16 cellular contexts compared by ENCODE assay signal in the genomic region with DNA sequence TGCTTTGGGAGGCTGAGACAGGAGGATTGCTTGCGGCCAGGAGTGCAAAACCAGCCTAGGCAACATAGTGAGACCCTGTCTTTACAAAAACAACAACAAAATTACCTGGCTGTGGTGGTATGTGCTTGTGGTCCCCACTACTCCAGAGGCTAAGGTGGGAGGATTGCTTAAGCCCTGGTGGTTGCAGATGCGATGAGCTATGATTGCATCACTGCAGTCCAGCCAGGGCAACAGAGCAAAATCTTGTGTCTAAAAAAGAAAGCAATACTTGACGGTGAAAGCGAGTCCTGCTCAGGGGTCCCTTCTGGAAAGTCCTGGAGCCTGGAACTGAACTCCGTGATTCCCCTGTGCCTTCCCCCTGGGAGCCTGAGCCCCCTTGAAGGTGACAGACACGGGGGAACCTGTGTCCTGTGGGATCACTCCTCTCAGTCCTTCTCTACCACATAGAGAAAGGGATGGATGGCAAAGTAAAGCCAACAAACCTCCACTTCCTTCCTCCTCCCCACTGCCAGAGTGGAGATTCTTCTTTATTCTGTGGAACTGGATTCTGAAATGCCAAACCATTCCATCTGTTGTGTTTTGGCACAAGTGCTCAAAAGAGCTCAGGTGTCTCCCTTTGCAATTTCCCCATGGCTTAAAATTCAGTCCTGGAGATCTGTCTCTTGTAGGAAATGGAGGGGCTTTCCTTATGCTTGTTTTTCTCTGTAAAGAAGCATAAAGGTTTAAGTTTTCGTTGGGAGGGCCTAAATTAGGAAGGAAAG. TPM values are rescaled to one million over a fixed set of nuclear protein-coding genes. Genes with fewer than 3 reads are reported as not detected.
DNase-seq lines count a peak whose midpoint lies in the region; ATAC-seq and TF ChIP-seq lines count a peak whose summit lies in the region.
"Had no signal": no experiment of that assay in that cellular context is flagged by ENCODE, and none has a peak within 500 bp of the region (broad histone marks: within the 10 kb centered on the region; RNA-seq: fewer than 3 reads in every experiment).

No MANE protein-coding gene starts in this region.

- H2BK5ac ChIP-seq in H9 (ENCODE audit: insufficient read length, low read length) = no peak overlapping the region

- no peak overlapping the region for H2BK20ac ChIP-seq in H9 (ENCODE audit: low read depth, low read length, poor library complexity, severe bottlenecking)

- no peak overlapping the region for H3K23ac ChIP-seq in H9 (ENCODE audit: insufficient read length, low read depth, low read length)

- no peak overlapping the region for H2BK120ac ChIP-seq in H9 (ENCODE audit: low read depth, low read length, poor library complexity, severe bottlenecking)

- H3K4me1 ChIP-seq in H9 (ENCODE audit: insufficient read depth, low read length) (peaks cover 7% of the 10 kb centered on the region), esophagus squamous epithelium (peaks cover 18 to 96% (median 23%) of the 10 kb centered on the region in 3 donors), skeletal muscle tissue (ENCODE audit: control insufficient read depth in 3 of 3, insufficient read depth in 3 of 3, low read length in 3 of 3) (peaks cover 78 to 81% (median 80%) of the 10 kb centered on the region in 3 donors)

- H3K27ac Mint-ChIP-seq in H9 = peak overlapping the region; percentile 18 to 82 (median 25); a peak in 1 of 7 replicates
- H3K27ac Mint-ChIP-seq: activated CD8-positive, alpha-beta T cell treated with anti-CD3 and anti-CD28 coated beads, Interleukin-2, amount 10 ng/mL, durations not matched to agents 7 days and 5 days; activated naive CD4-positive, alpha-beta T cell treated with anti-CD3 and anti-CD28 coated beads, Interleukin-2, amount 50 U/mL, for 24 hours; activated T-cell treated with anti-CD3 and anti-CD28 coated beads, Interleukin-2, amount 50 U/mL, for 24 hours; CD8-positive, alpha-beta T cell; T-helper 2 cell treated with Interferon-gamma antibody and Interleukin-4, amounts not matched to agents 5 μg/mL and 100 μg/mL, for 36 hours had no signal

- no peak overlapping the region for H3K14ac ChIP-seq in H9 (ENCODE audit: insufficient read depth, low read length)

- no peaks in the 10 kb centered on the region for H3K79me1 ChIP-seq in H9 (ENCODE audit: insufficient read depth, low read depth, low read length, poor library complexity, severe bottlenecking)

- no peaks in the 10 kb centered on the region for H3K27me3 Mint-ChIP-seq in H9 (ENCODE audit: low read depth)

- H4K8ac ChIP-seq in H9 (replicated peaks; ENCODE audit: insufficient read length, low read depth, low read length) = no peak overlapping the region

- H3K27me3 ChIP-seq in H9 (ENCODE audit: insufficient read depth, low read length) = no peaks in the 10 kb centered on the region
- no peaks in the 10 kb centered on the region for H3K27me3 ChIP-seq in esophagus squamous epithelium
- no peaks in the 10 kb centered on the region for H3K27me3 ChIP-seq in skeletal muscle tissue (ENCODE audit: control insufficient read depth in 3 of 3, insufficient read depth in 3 of 3, low read length in 3 of 3)
- H3K27me3 ChIP-seq: gastroesophageal sphincter had no signal

- H2BK12ac ChIP-seq in H9 (ENCODE audit: insufficient read length, low read depth, low read length) = no peak overlapping the region

- no peak overlapping the region for H3K4me2 ChIP-seq in H9 (ENCODE audit: insufficient read depth, insufficient read length, low read length)

- no peak overlapping the region for H3K18ac ChIP-seq in H9 (ENCODE audit: insufficient read length, low read depth, low read length)

- no peak for ATAC-seq in HG02763 (IDR thresholded peaks at IDR 0.05; ENCODE audit: unreplicated experiment)
- ATAC-seq in HG03045 (IDR thresholded peaks at IDR 0.05; ENCODE audit: unreplicated experiment) = no peak
- ATAC-seq: activated CD8-positive, alpha-beta T cell treated with anti-CD3 and anti-CD28 coated beads, Interleukin-2, amount 10 ng/mL, durations not matched to agents 7 days and 5 days; CD8-positive, alpha-beta T cell; gastroesophageal sphincter had no signal

- H3T11ph ChIP-seq in H9 (ENCODE audit: low read length) = no peak overlapping the region

- H3K4me1 Mint-ChIP-seq in H9 = peaks cover 44 to 50% of the 10 kb centered on the region in 2 experiments
- H3K4me1 Mint-ChIP-seq: activated naive CD4-positive, alpha-beta T cell treated with anti-CD3 and anti-CD28 coated beads, Interleukin-2, amount 50 U/mL, for 24 hours had no signal

- no peak for TF ChIP-seq POLR2A in esophagus squamous epithelium (IDR thresholded peaks at IDR 0.05)

- H4K20me1 ChIP-seq in H9 (ENCODE audit: control insufficient read depth, insufficient read depth, insufficient read length) = no peaks in the 10 kb centered on the region

- H3K9me3 Mint-ChIP-seq in H9 = 0 out of 5 replicates have a peak, but pooled peaks cover 0 to 3% of the 10 kb centered on the region in 2 experiments
- H3K9me3 Mint-ChIP-seq: activated naive CD4-positive, alpha-beta T cell treated with anti-CD3 and anti-CD28 coated beads, Interleukin-2, amount 50 U/mL, for 24 hours; CD8-positive, alpha-beta T cell; T-helper 2 cell treated with Interferon-gamma antibody and Interleukin-4, amounts not matched to agents 5 μg/mL and 100 μg/mL, for 36 hours had no signal

- H2AK5ac ChIP-seq in H9 (ENCODE audit: insufficient read length, low read length) = no peak overlapping the region

- no peaks in the 10 kb centered on the region for H3K79me2 ChIP-seq in H9 (ENCODE audit: insufficient read depth, low read length)

- no peak overlapping the region for H2AFZ ChIP-seq in H9 (ENCODE audit: low read length)

- no peaks in the 10 kb centered on the region for H3K23me2 ChIP-seq in H9 (ENCODE audit: insufficient read length, low read depth, low read length, poor library complexity, severe bottlenecking)

- H3K36me3 Mint-ChIP-seq in H9 (ENCODE audit: insufficient read depth in 1 of 3, low read depth in 3 of 3) = peaks cover 0 to 3% (median 0%) of the 10 kb centered on the region in 3 experiments; a peak in 3 of 7 replicates
- H3K36me3 Mint-ChIP-seq: activated naive CD4-positive, alpha-beta T cell treated with anti-CD3 and anti-CD28 coated beads, Interleukin-2, amount 50 U/mL, for 24 hours; CD8-positive, alpha-beta T cell had no signal

- no CpG with 5 or more reads among the region's 7 CpGs for WGBS in H9 (ENCODE audit: extremely low coverage, insufficient read length, low lambda C conversion rate)
- 55 to 58% methylated on average over 7 of the region's 7 CpGs for WGBS in esophagus squamous epithelium, 2 donors

- no peak for TF ChIP-seq CTCF in H9 (conservative IDR thresholded peaks at IDR 0.05)
- no peak for TF ChIP-seq CTCF in esophagus squamous epithelium (IDR thresholded peaks at IDR 0.05)

- H3K9ac ChIP-seq in H9 (ENCODE audit: extremely low read depth, insufficient read length, low read length) = no peak overlapping the region
- H3K9ac ChIP-seq in skeletal muscle tissue (ENCODE audit: low read depth in 1 of 3, low read length in 3 of 3) = peak overlapping the region in 1 of 3 donors; percentile 34

- H3K9me3 ChIP-seq in H9 (ENCODE audit: control insufficient read depth, low read depth, low read length) (no peaks in the 10 kb centered on the region), esophagus squamous epithelium (no peaks in the 10 kb centered on the region), skeletal muscle tissue (ENCODE audit: control insufficient read depth in 3 of 3, low read length in 3 of 3) (no peaks in the 10 kb centered on the region)
- H3K9me3 ChIP-seq: gastroesophageal sphincter had no signal

- H3K4me3 ChIP-seq in esophagus squamous epithelium (no peak overlapping the region), skeletal muscle tissue (ENCODE audit: low read length in 3 of 3) (peak overlapping the region in 1 of 3 donors; percentile 41)
- H3K4me3 ChIP-seq: gastroesophageal sphincter had no signal

- intact Hi-C loops in esophagus squamous epithelium (cut with DNase I) = no loop called here

- no peak overlapping the region for H3K4ac ChIP-seq in H9 (ENCODE audit: low read depth, low read length)

- H3K4me3 Mint-ChIP-seq in H9 = no peak overlapping the region
- H3K4me3 Mint-ChIP-seq: activated CD8-positive, alpha-beta T cell treated with anti-CD3 and anti-CD28 coated beads, Interleukin-2, amount 10 ng/mL, durations not matched to agents 7 days and 5 days; activated naive CD4-positive, alpha-beta T cell treated with anti-CD3 and anti-CD28 coated beads, Interleukin-2, amount 50 U/mL, for 24 hours; activated T-cell treated with anti-CD3 and anti-CD28 coated beads, Interleukin-2, amount 50 U/mL, for 24 hours; CD8-positive, alpha-beta T cell; T-helper 2 cell treated with Interferon-gamma antibody and Interleukin-4, amounts not matched to agents 5 μg/mL and 100 μg/mL, for 36 hours had no signal

- no peak overlapping the region for H3K27ac ChIP-seq in H9 (ENCODE audit: insufficient read length, low read depth, low read length)
- peak overlapping the region in 3 of 4 donors; percentile 6 to 47 (median 17) for H3K27ac ChIP-seq in esophagus squamous epithelium
- H3K27ac ChIP-seq in skeletal muscle tissue (ENCODE audit: low read depth, low read length) = peak overlapping the region; percentile 59
- H3K27ac ChIP-seq: gastroesophageal sphincter had no signal

- H4K5ac ChIP-seq in H9 (ENCODE audit: insufficient read length, low read depth, low read length) = no peak overlapping the region

- DNase-seq in H9 (no peak), amniotic epithelial cell (ENCODE audit: low read depth) (peak; percentile 87), esophagus squamous epithelium (lab: John Stamatoyannopoulos, UW) (no peak)
- no peak for DNase-seq in activated T-cell treated with anti-CD3 and anti-CD28 coated beads, Interleukin-2, amount 50 U/mL, for 48 hours
- DNase-seq: activated CD4-positive, CD25-positive, alpha-beta regulatory T cell; activated CD8-positive, alpha-beta T cell treated with anti-CD3 and anti-CD28 coated beads, Interleukin-2, amount 10 ng/mL, durations not matched to agents 7 days and 5 days; activated T-cell treated with anti-CD3 and anti-CD28 coated beads, Interleukin-2, amount 50 U/mL, for 24 hours; CD8-positive, alpha-beta T cell; NCI-H1436 treated with DMSO at 0.1 percent for 48 hours; NCI-H2227 treated with DMSO at 0.1 percent for 48 hours had no signal

- no peak overlapping the region for H3K56ac ChIP-seq in H9 (ENCODE audit: insufficient read length, low read depth, low read length)

- H3K36me3 ChIP-seq in esophagus squamous epithelium (no peaks in the 10 kb centered on the region), skeletal muscle tissue (ENCODE audit: control insufficient read depth in 3 of 3, insufficient read depth in 3 of 3, low read length in 3 of 3) (no peaks in the 10 kb centered on the region)
- H3K36me3 ChIP-seq: gastroesophageal sphincter had no signal

- H2BK15ac ChIP-seq in H9 (ENCODE audit: low read depth, low read length) = no peak overlapping the region

- H4K91ac ChIP-seq in H9 (ENCODE audit: insufficient read length, low read depth, low read length) = no peak overlapping the region

RNA-seq across cellular contexts. Expression of a gene that starts 50.6 kb away (rescaled TPM):
- 17.2 and 18.6 TPM in 2 replicates for total RNA-seq in H9 (2021)
- 10 to 100 TPM; 56.2 to 67.6 (median 66.2) TPM for total RNA-seq in esophagus squamous epithelium
- 16.2 TPM for total RNA-seq in skeletal muscle tissue
- total RNA-seq: activated CD8-positive, alpha-beta T cell treated with anti-CD3 and anti-CD28 coated beads, Interleukin-2, amount 10 ng/mL, durations not matched to agents 7 days and 5 days had no signal
